30 cellular contexts compared by ENCODE assay signal in the genomic region with DNA sequence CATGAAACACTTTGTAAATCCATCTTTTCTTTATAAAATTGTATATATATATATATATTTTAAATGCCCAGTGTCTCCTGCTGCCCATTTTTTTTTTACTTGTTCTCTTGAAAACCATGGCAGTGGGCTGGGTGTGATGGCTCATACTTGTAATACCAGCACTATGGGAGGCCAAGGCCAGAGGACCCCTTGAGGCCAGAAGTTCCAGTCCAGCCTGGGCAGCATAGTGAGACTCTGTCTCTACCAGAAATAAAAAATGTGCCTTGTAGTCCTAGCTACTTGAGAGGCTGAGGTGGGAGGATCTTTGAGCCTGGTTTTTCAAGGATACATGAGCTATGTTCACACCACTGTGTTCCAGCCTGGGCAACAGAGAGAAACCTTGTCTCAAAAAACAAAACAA.
"Had no signal": no experiment of that assay in that cellular context is flagged by ENCODE, and none has a peak within 500 bp of the region (broad histone marks: within the 10 kb centered on the region; RNA-seq: fewer than 3 reads in every experiment).

No MANE protein-coding gene starts in this region.

- H3K4me3 Mint-ChIP-seq: dendritic cell treated with granulocyte-macrophage colony-stimulating factor and Interleukin-4, amounts not matched to agents 40 ng/mL and 50 ng/mL, for 4 days; mesothelial cell of epicardium; naive B cell; natural killer cell treated with Interleukin-12 subunit alpha and Interleukin-12 subunit beta and Interleukin-15 and Interleukin-18, amount 100 ng/mL, for 72 hours; stimulated activated memory B cell treated with anti-CD40 and anti-IgM and Interleukin-4, amounts not matched to agents 10 μg/mL and 1 μg/mL and 100 μg/mL, for 72 hours; type B pancreatic cell had no signal

- H3K27ac Mint-ChIP-seq: dendritic cell treated with granulocyte-macrophage colony-stimulating factor and Interleukin-4, amounts not matched to agents 40 ng/mL and 50 ng/mL, for 4 days; mesothelial cell of epicardium; natural killer cell treated with Interleukin-12 subunit alpha and Interleukin-12 subunit beta and Interleukin-15 and Interleukin-18, amount 100 ng/mL, for 72 hours; stimulated activated memory B cell treated with anti-CD40 and anti-IgM and Interleukin-4, amounts not matched to agents 10 μg/mL and 1 μg/mL and 100 μg/mL, for 72 hours; type B pancreatic cell had no signal

- H3K9me3 ChIP-seq: esophagus muscularis mucosa, gastroesophageal sphincter, heart left ventricle, mucosa of descending colon, ovary, psoas muscle, spleen, testis, tibial artery had no signal

- H3K9me3 Mint-ChIP-seq: dendritic cell treated with granulocyte-macrophage colony-stimulating factor and Interleukin-4, amounts not matched to agents 40 ng/mL and 50 ng/mL, for 4 days; mesothelial cell of epicardium; natural killer cell treated with Interleukin-12 subunit alpha and Interleukin-12 subunit beta and Interleukin-15 and Interleukin-18, amount 100 ng/mL, for 72 hours; stimulated activated memory B cell treated with anti-CD40 and anti-IgM and Interleukin-4, amounts not matched to agents 10 μg/mL and 1 μg/mL and 100 μg/mL, for 72 hours; type B pancreatic cell had no signal

- H3K27ac ChIP-seq: esophagus muscularis mucosa, foreskin keratinocyte, gastroesophageal sphincter, heart left ventricle, hepatocyte, ovary, psoas muscle, skin epidermis, spleen, testis, tibial artery had no signal

- H3K36me3 Mint-ChIP-seq: mesothelial cell of epicardium; natural killer cell treated with Interleukin-12 subunit alpha and Interleukin-12 subunit beta and Interleukin-15 and Interleukin-18, amount 100 ng/mL, for 72 hours; type B pancreatic cell had no signal

- H3K4me1 Mint-ChIP-seq: stimulated activated memory B cell treated with anti-CD40 and anti-IgM and Interleukin-4, amounts not matched to agents 10 μg/mL and 1 μg/mL and 100 μg/mL, for 72 hours had no signal

- H3K4me1 ChIP-seq: testis had no signal

- H3K4me3 ChIP-seq: esophagus muscularis mucosa, gastroesophageal sphincter, heart left ventricle, hepatocyte, mucosa of descending colon, ovary, psoas muscle, skin epidermis, spleen, testis, tibial artery had no signal

- H3K36me3 ChIP-seq: esophagus muscularis mucosa, gastroesophageal sphincter, heart left ventricle, ovary, spleen had no signal

- DNase-seq: effector CD8-positive, alpha-beta T cell; foreskin keratinocyte; heart left ventricle; kidney; mesenchymal stem cell; mucosa of descending colon; naive B cell; occipital lobe; ovary; posterior cingulate gyrus; psoas muscle; right cardiac atrium; spleen; stimulated activated CD4-positive, alpha-beta T cell treated with anti-CD3 and anti-CD28 coated beads, Interleukin-4, amount 100 ng/mL, for 4 hours; stimulated activated naive CD8-positive, alpha-beta T cell treated with anti-CD3 and anti-CD28 coated beads, Interleukin-15, Interleukin-2, amounts not matched to agents 100 U/mL and 50 U/mL, for 24 hours; substantia nigra; testis; tibial artery had no signal

- FAIRE-seq: colon, endothelial cell of umbilical vein, kidney had no signal

- ATAC-seq: foreskin keratinocyte; gastroesophageal sphincter; heart left ventricle; left lobe of liver; mucosa of descending colon; natural killer cell treated with Interleukin-12 subunit alpha and Interleukin-12 subunit beta and Interleukin-15 and Interleukin-18, amount 100 ng/mL, for 72 hours; psoas muscle; right cardiac atrium; stimulated activated memory B cell treated with anti-CD40 and anti-IgM and Interleukin-4, amounts not matched to agents 10 μg/mL and 1 μg/mL and 100 μg/mL, for 72 hours; stimulated activated naive CD8-positive, alpha-beta T cell treated with anti-CD3 and anti-CD28 coated beads, Interleukin-15, Interleukin-2, amounts not matched to agents 100 U/mL and 50 U/mL, for 24 hours had no signal

- H3K27me3 Mint-ChIP-seq: dendritic cell treated with granulocyte-macrophage colony-stimulating factor and Interleukin-4, amounts not matched to agents 40 ng/mL and 50 ng/mL, for 4 days; naive B cell; natural killer cell treated with Interleukin-12 subunit alpha and Interleukin-12 subunit beta and Interleukin-15 and Interleukin-18, amount 100 ng/mL, for 72 hours; stimulated activated memory B cell treated with anti-CD40 and anti-IgM and Interleukin-4, amounts not matched to agents 10 μg/mL and 1 μg/mL and 100 μg/mL, for 72 hours; type B pancreatic cell had no signal

- H2AFZ ChIP-seq: hepatocyte had no signal

- H3K27me3 ChIP-seq: esophagus muscularis mucosa, foreskin keratinocyte, gastroesophageal sphincter, heart left ventricle, hepatocyte, ovary, spleen, testis, tibial artery had no signal
